In genomic region chr19:4678881-4679379, GRCh38 we compare ENCODE assay signal across 9 cellular contexts. TPM values are rescaled to one million over a fixed set of nuclear protein-coding genes. Genes with fewer than 3 reads are reported as not detected.
A peak's percentile ranks its signal among the peaks of the same experiment; 100 is the strongest.
DNase-seq lines count a peak whose midpoint lies in the region; ATAC-seq, FAIRE-seq and TF ChIP-seq lines count a peak whose summit lies in the region.
"Had no signal": no experiment of that assay in that cellular context is flagged by ENCODE, and none has a peak within 500 bp of the region (broad histone marks: within the 10 kb centered on the region; RNA-seq: fewer than 3 reads in every experiment).

No MANE protein-coding gene starts in this region.

- DNase-seq in GM03348 (ENCODE audit: low spot score) (peak; percentile 24), NT2/D1 (ENCODE audit: low read depth, low spot score) (peak; percentile 58), endodermal cell (peak; percentile 98), sciatic nerve (ENCODE audit: low spot score) (peak; percentile 80), H4 (ENCODE audit: low spot score) (no peak), suprapubic skin (ENCODE audit: low spot score in 2 of 2) (no peak), GM12892 (ENCODE audit: insufficient read length) (no peak)
- DNase-seq: activated CD8-positive, alpha-beta memory T cell treated with anti-CD3 and anti-CD28 coated beads for 24 hours; naive B cell had no signal

- H3K9me3 ChIP-seq in NT2/D1 (ENCODE audit: insufficient read depth, low read length) = no peaks in the 10 kb centered on the region
- H3K9me3 ChIP-seq in endodermal cell (ENCODE audit: control insufficient read depth, low read length) = no peaks in the 10 kb centered on the region
- H3K9me3 ChIP-seq in suprapubic skin = no peaks in the 10 kb centered on the region

- H3K9me3 Mint-ChIP-seq in endodermal cell = no peaks in the 10 kb centered on the region
- H3K9me3 Mint-ChIP-seq: naive B cell had no signal

- no peak for TF ChIP-seq POLR2A in suprapubic skin (IDR thresholded peaks at IDR 0.05)
- TF ChIP-seq POLR2A in GM12892 (IDR thresholded peaks at IDR 0.05; ENCODE audit: low read depth, low read length) = no peak

- no peak overlapping the region for H3K4me3 Mint-ChIP-seq in endodermal cell
- H3K4me3 Mint-ChIP-seq: naive B cell had no signal

- no peaks in the 10 kb centered on the region for H3K27me3 Mint-ChIP-seq in endodermal cell (ENCODE audit: insufficient read depth)
- H3K27me3 Mint-ChIP-seq: naive B cell had no signal

- H3K27ac ChIP-seq in endodermal cell (ENCODE audit: low read depth, low read length) = no peak overlapping the region
- no peak overlapping the region for H3K27ac ChIP-seq in suprapubic skin

- no peaks in the 10 kb centered on the region for H3K4me1 Mint-ChIP-seq in endodermal cell

- WGBS in endodermal cell (ENCODE audit: insufficient coverage in 1 of 2, insufficient read length in 1 of 2), 2 experiments = 82 to 98% methylated on average over 8 to 20 of the region's 20 CpGs
- whole genome bisulfite sequencing in suprapubic skin = 60% methylated on average over 19 of the region's 20 CpGs

- H3K4me1 ChIP-seq in NT2/D1 (ENCODE audit: insufficient read depth, insufficient read length) (peaks cover 19% of the 10 kb centered on the region), endodermal cell (ENCODE audit: control insufficient read depth, insufficient read depth, low read length) (no peaks in the 10 kb centered on the region), suprapubic skin (no peaks in the 10 kb centered on the region)

- no peak for TF ChIP-seq EP300 in suprapubic skin (IDR thresholded peaks at IDR 0.05)

- intact Hi-C loops in sciatic nerve (cut with DNase I) = no loop called here

- TF ChIP-seq CTCF in endodermal cell (conservative IDR thresholded peaks at IDR 0.05) (no peak), suprapubic skin (IDR thresholded peaks at IDR 0.05) (no peak)

- H3K36me3 ChIP-seq in NT2/D1 (ENCODE audit: insufficient read depth, insufficient read length, low read length) (peaks cover 72% of the 10 kb centered on the region), endodermal cell (ENCODE audit: control insufficient read depth, insufficient read depth, low read length) (peaks cover 26% of the 10 kb centered on the region), suprapubic skin (peaks cover 77% of the 10 kb centered on the region)

- H3K4me3 ChIP-seq in NT2/D1 (ENCODE audit: insufficient read length, low read depth) (no peak overlapping the region), endodermal cell (ENCODE audit: low read length) (no peak overlapping the region), suprapubic skin (no peak overlapping the region)

- FAIRE-seq in GM12892 (lab: Jason Lieb, UNC) = no peak

- H3K9ac ChIP-seq in NT2/D1 (ENCODE audit: insufficient read length, low read depth) (peak overlapping the region; percentile 61), endodermal cell (ENCODE audit: extremely low read depth, low read length, poor library complexity, severe bottlenecking) (no peak overlapping the region)

- peak; percentile 76 for ATAC-seq in sciatic nerve

- peak overlapping the region; percentile 33 for H3K27ac Mint-ChIP-seq in endodermal cell
- H3K27ac Mint-ChIP-seq: naive B cell had no signal

- H3K27me3 ChIP-seq in NT2/D1 (ENCODE audit: insufficient read depth, insufficient read length) = no peaks in the 10 kb centered on the region
- no peaks in the 10 kb centered on the region for H3K27me3 ChIP-seq in endodermal cell (ENCODE audit: control insufficient read depth, insufficient read depth, low read length, poor library complexity, severe bottlenecking)
- no peaks in the 10 kb centered on the region for H3K27me3 ChIP-seq in suprapubic skin

- H3K36me3 Mint-ChIP-seq in endodermal cell (ENCODE audit: low read depth) = peaks cover 43% of the 10 kb centered on the region
- H3K36me3 Mint-ChIP-seq: naive B cell had no signal

RNA-seq across cellular contexts. Expression of gene MYDGF, which starts 8.8 kb away (rescaled TPM):
- total RNA-seq in endodermal cell (10 to 100 TPM; 58.7 to 64.0 TPM), sciatic nerve (49.1 TPM), suprapubic skin (10 to 100 TPM; 17.5 to 43.6 (median 28.3) TPM)
- 93.0 TPM for polyA plus RNA-seq in endodermal cell (2013, experiment 1 of 2)
- polyA plus RNA-seq in endodermal cell (2013, experiment 2 of 2) = 93.7 TPM
- total RNA-seq in H4 (2014; rRNA removed; shearing (Covaris generic)) = 165 and 192 TPM in 2 replicates
- 65.7 TPM for polyA plus RNA-seq in GM12892 (2012; ENCODE audit: missing spikeins)

RNA-seq across cellular contexts. Expression of gene TNFAIP8L1, which starts 39.6 kb away (rescaled TPM):
- total RNA-seq in endodermal cell (10 to 100 TPM; 18.1 to 25.5 TPM), sciatic nerve (12.8 TPM), suprapubic skin (1 to 10 TPM; 4.8 to 8.3 (median 7.0) TPM)
- polyA plus RNA-seq in endodermal cell (2013, experiment 1 of 2) = 12.1 TPM
- polyA plus RNA-seq in endodermal cell (2013, experiment 2 of 2) = 12.3 TPM
- 2.7 and 2.8 TPM in 2 replicates for total RNA-seq in H4 (2014; rRNA removed; shearing (Covaris generic))
- 6.7 TPM for polyA plus RNA-seq in GM12892 (2012; ENCODE audit: missing spikeins)

RNA-seq across cellular contexts. Expression of gene DPP9, which starts 44.7 kb away (rescaled TPM):
- 10 to 100 TPM; 36.8 to 48.8 TPM for total RNA-seq in endodermal cell
- 21.0 TPM for polyA plus RNA-seq in endodermal cell (2013, experiment 1 of 2)
- polyA plus RNA-seq in endodermal cell (2013, experiment 2 of 2) = 17.8 TPM
- 47.7 TPM for total RNA-seq in sciatic nerve
- 27.7 and 47.5 TPM in 2 replicates for total RNA-seq in H4 (2014; rRNA removed; shearing (Covaris generic))
- total RNA-seq in suprapubic skin = 100 to 1,000 TPM in 2 of 4 donors, 10 to 100 TPM in 2; 51.2 to 126 (median 84.1) TPM
- polyA plus RNA-seq in GM12892 (2012; ENCODE audit: missing spikeins) = 20.8 TPM

Comparison
In these comparisons a context has a peak if more than half of its experiments do, and no peak if none do; other contexts are left out.
1. DNase-seq: peak in GM03348 (single experiment), NT2/D1 (single experiment), endodermal cell (single experiment) and sciatic nerve (single experiment); none in H4 (single experiment), suprapubic skin (0 of 2) and GM12892 (single experiment).